In the genomic region with DNA sequence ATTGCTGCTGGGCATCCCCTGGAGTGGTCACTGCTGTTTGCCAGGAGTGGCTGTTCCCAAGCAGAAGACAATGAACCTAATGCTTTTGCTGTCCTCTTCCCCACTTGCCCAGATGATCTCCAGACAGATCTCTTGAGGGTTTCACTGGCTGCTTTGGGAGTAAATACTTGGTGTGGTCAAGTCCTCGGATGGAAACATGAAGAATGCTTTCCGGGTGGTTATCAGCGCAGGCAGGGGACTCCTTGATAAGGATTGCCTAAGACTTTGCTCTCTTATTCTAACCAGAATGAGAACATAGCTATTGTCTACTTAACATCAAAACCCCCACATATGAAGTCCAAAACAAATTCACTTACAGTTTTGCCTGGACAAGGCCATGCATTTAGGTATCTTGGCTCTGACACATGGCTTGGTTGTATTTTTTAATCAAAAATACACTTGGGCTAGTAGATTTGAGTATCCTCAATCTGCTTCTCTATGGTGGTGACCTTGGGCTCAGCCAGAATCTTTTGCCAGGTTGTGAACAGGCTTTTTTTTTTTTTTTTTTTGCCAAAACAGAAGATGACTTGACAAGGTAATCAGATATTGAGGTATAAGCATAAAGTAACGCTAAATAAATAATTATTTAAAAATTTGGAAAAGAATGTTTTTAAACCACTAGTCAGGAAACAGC, we compare ENCODE assay signal across 16 cellular contexts.
"Had no signal": no experiment of that assay in that cellular context is flagged by ENCODE, and none has a peak within 500 bp of the region (broad histone marks: within the 10 kb centered on the region; RNA-seq: fewer than 3 reads in every experiment).

No MANE protein-coding gene starts in this region.

- H3K9me3 Mint-ChIP-seq: activated CD4-positive, alpha-beta memory T cell treated with anti-CD3 and anti-CD28 coated beads, Interleukin-2, amount 10 ng/mL, durations not matched to agents 7 days and 5 days; activated naive CD4-positive, alpha-beta T cell treated with anti-CD3 and anti-CD28 coated beads, Interleukin-2, amount 50 U/mL, for 72 hours; activated T-cell treated with anti-CD3 and anti-CD28 coated beads, Interleukin-2, amount 50 U/mL, for 4 hours; stimulated activated naive CD8-positive, alpha-beta T cell treated with anti-CD3 and anti-CD28 coated beads, Interleukin-15, amount 100 ng/mL, for 72 hours had no signal

- H3K36me3 Mint-ChIP-seq: activated naive CD4-positive, alpha-beta T cell treated with anti-CD3 and anti-CD28 coated beads, Interleukin-2, amount 50 U/mL, for 72 hours had no signal

- DNase-seq: activated CD4-positive, alpha-beta memory T cell treated with anti-CD3 and anti-CD28 coated beads, Interleukin-2, amount 10 ng/mL, durations not matched to agents 7 days and 5 days; activated CD4-positive, alpha-beta T cell treated with anti-CD3 and anti-CD28 coated beads for 4 hours; activated effector memory CD4-positive, alpha-beta T cell treated with Interleukin-2 at 50 U/mL for 16 hours; activated T-cell treated with anti-CD3 and anti-CD28 coated beads, Interleukin-2, amount 50 U/mL, for 4 hours; amniotic stem cell; central memory CD4-positive, alpha-beta T cell; foreskin melanocyte; head of caudate nucleus; ovary; stimulated activated naive CD8-positive, alpha-beta T cell treated with anti-CD3 and anti-CD28 coated beads, Interleukin-15, amount 100 ng/mL, for 72 hours; T-helper 1 cell; T1000; testis had no signal

- H3K4me3 Mint-ChIP-seq: activated CD4-positive, alpha-beta memory T cell treated with anti-CD3 and anti-CD28 coated beads, Interleukin-2, amount 10 ng/mL, durations not matched to agents 7 days and 5 days; activated T-cell treated with anti-CD3 and anti-CD28 coated beads, Interleukin-2, amount 50 U/mL, for 4 hours; stimulated activated naive CD8-positive, alpha-beta T cell treated with anti-CD3 and anti-CD28 coated beads, Interleukin-15, amount 100 ng/mL, for 72 hours; WTC11 had no signal

- H3K4me1 Mint-ChIP-seq: stimulated activated naive CD8-positive, alpha-beta T cell treated with anti-CD3 and anti-CD28 coated beads, Interleukin-15, amount 100 ng/mL, for 72 hours had no signal

- ATAC-seq: activated naive CD4-positive, alpha-beta T cell treated with anti-CD3 and anti-CD28 coated beads, Interleukin-2, amount 50 U/mL, for 72 hours; activated T-cell treated with anti-CD3 and anti-CD28 coated beads, Interleukin-2, amount 50 U/mL, for 4 hours; sciatic nerve; stimulated activated naive CD8-positive, alpha-beta T cell treated with anti-CD3 and anti-CD28 coated beads, Interleukin-15, amount 100 ng/mL, for 72 hours had no signal

- H3K27ac Mint-ChIP-seq: activated CD4-positive, alpha-beta memory T cell treated with anti-CD3 and anti-CD28 coated beads, Interleukin-2, amount 10 ng/mL, durations not matched to agents 7 days and 5 days; activated naive CD4-positive, alpha-beta T cell treated with anti-CD3 and anti-CD28 coated beads, Interleukin-2, amount 50 U/mL, for 72 hours; stimulated activated naive CD8-positive, alpha-beta T cell treated with anti-CD3 and anti-CD28 coated beads, Interleukin-15, amount 100 ng/mL, for 72 hours; WTC11 had no signal
